Comparison of ENCODE assay signal across 3 cellular contexts in genomic region chr17:45969726-45970125, GRCh38.
TF ChIP-seq lines count a peak whose summit lies in the region.

No MANE protein-coding gene starts in this region.

TF ChIP-seq in HepG2, 621 proteins besides CTCF, POLR2A, EP300 and RAD21:
- TF ChIP-seq NONO (IDR thresholded peaks at IDR 0.05) = 0 out of 2 replicates have a peak, but pooled peaks have one; percentile 7
- no peak for TF ChIP-seq NONO (CRISPR knock-in tag; conservative IDR thresholded peaks at IDR 0.05)
- peak; percentile 13; the same call in 1 of the 2 replicates for TF ChIP-seq ATF7 (IDR thresholded peaks at IDR 0.05)
- no peak for TF ChIP-seq ATF7 (CRISPR knock-in tag; IDR thresholded peaks at IDR 0.05)
- no peak for TF ChIP-seq ZFYVE20 (CRISPR knock-in tag; IDR thresholded peaks at IDR 0.05; ENCODE audit: borderline replicate concordance, low read depth)

TF ChIP-seq in HEK293, 187 proteins besides CTCF, POLR2A, EP300 and RAD21:
- TF ChIP-seq ZNF433 (tag by site-specific recombination; IDR thresholded peaks at IDR 0.05; ENCODE audit: low read depth) = no peak
- peak; percentile 45; the same call in 1 of the 2 replicates for TF ChIP-seq ZNF521 (tag by site-specific recombination; IDR thresholded peaks at IDR 0.05)
- peak; percentile 97 for TF ChIP-seq ZNF366 (tag by site-specific recombination; conservative IDR thresholded peaks at IDR 0.05)
- peak; percentile 98 for TF ChIP-seq ZBTB17 (tag by site-specific recombination; IDR thresholded peaks at IDR 0.05)

TF ChIP-seq in H1, 55 proteins besides CTCF, POLR2A, EP300 and RAD21:
- no peak for TF ChIP-seq CHD1 (IDR thresholded peaks at IDR 0.05; ENCODE audit: low read depth, low read length)
- no peak for TF ChIP-seq USF2 (IDR thresholded peaks at IDR 0.05; ENCODE audit: low read length)
- no peak for TF ChIP-seq POU5F1 (IDR thresholded peaks at IDR 0.05; ENCODE audit: low read depth, low read length)
- no peak for TF ChIP-seq NRF1 (IDR thresholded peaks at IDR 0.05; ENCODE audit: low read depth, low read length)
- TF ChIP-seq KDM4A (IDR thresholded peaks at IDR 0.05; ENCODE audit: low read depth, low read length, severe bottlenecking) = no peak
- TF ChIP-seq HDAC2 (IDR thresholded peaks at IDR 0.05; ENCODE audit: borderline replicate concordance in 1 of 2, low read depth in 2 of 2, low read length in 2 of 2) = no peak
- no peak for TF ChIP-seq SP1 (IDR thresholded peaks at IDR 0.05; ENCODE audit: low read depth, low read length)
- TF ChIP-seq BACH1 (IDR thresholded peaks at IDR 0.05; ENCODE audit: low read length) = no peak
- no peak for TF ChIP-seq RBBP5 (IDR thresholded peaks at IDR 0.05; ENCODE audit: borderline replicate concordance, low read depth, low read length)
TF ChIP-seq in H1: peak in this region for 0.
